21 cellular contexts compared by ENCODE assay signal in the genomic region with DNA sequence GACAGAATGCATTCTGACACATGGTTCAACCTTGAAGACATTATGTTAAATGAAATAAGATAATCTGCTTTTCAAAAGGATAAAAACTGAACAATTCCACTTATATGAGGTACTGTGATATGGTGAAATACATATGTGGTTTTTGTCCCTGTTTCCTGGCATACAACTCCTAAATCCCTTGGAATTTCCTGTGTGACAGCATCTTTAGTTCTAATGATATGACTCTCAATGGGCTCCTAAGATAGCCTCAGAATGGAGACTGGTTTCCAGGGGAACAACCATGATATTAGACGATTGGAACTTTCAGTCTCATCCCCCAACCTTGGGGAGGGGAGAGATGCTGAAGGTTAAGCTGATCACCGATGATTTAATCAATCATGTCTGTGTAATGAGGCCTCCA. TPM values are rescaled to one million over a fixed set of nuclear protein-coding genes. Genes with fewer than 3 reads are reported as not detected.
DNase-seq lines count a peak whose midpoint lies in the region; ATAC-seq and TF ChIP-seq lines count a peak whose summit lies in the region.
"Had no signal": no experiment of that assay in that cellular context is flagged by ENCODE, and none has a peak within 500 bp of the region (broad histone marks: within the 10 kb centered on the region; RNA-seq: fewer than 3 reads in every experiment).

No MANE protein-coding gene starts in this region.

- H3K27ac Mint-ChIP-seq in HFFc6: peak overlapping the region; percentile 96
- H3K27ac Mint-ChIP-seq: IgD-negative memory B cell had no signal

- H3K4me3 ChIP-seq in AG09309 (ENCODE audit: control insufficient read depth, low read depth, low read length) (no peak overlapping the region), cardiac fibroblast (replicated peaks in 1 of 2; ENCODE audit: low read depth in 2 of 2, low read length in 2 of 2) (no peak overlapping the region)
- H3K4me3 ChIP-seq: ascending aorta, suprapubic skin had no signal

- peaks cover 38% of the 10 kb centered on the region for H3K36me3 Mint-ChIP-seq in HFFc6 (ENCODE audit: low read depth)

- H3K4me3 Mint-ChIP-seq in HFFc6: peak overlapping the region; percentile 52
- H3K4me3 Mint-ChIP-seq: IgD-negative memory B cell had no signal

- no peaks in the 10 kb centered on the region for H3K9me3 Mint-ChIP-seq in HFFc6
- H3K9me3 Mint-ChIP-seq: IgD-negative memory B cell had no signal

- ATAC-seq in GM18907 (IDR thresholded peaks at IDR 0.05; ENCODE audit: unreplicated experiment): no peak

- H3K27me3 Mint-ChIP-seq in HFFc6 (ENCODE audit: insufficient read depth): no peaks in the 10 kb centered on the region
- H3K27me3 Mint-ChIP-seq: IgD-negative memory B cell had no signal

- DNase-seq in AG09309 (ENCODE audit: low read depth) (peak; percentile 11), HFFc6 (peak; percentile 67), cardiac fibroblast (ENCODE audit: low read depth in 2 of 2) (peak; percentile 33 to 71), kidney tubule cell (ENCODE audit: low spot score) (peak; percentile 13), mesenteric fat pad (ENCODE audit: low spot score) (no peak)
- no peak for DNase-seq in activated CD4-positive, CD25-positive, alpha-beta regulatory T cell (lab: John Stamatoyannopoulos, UW)
- DNase-seq in central memory CD4-positive, alpha-beta T cell: no peak
- DNase-seq: activated CD4-positive, alpha-beta T cell treated with anti-CD3 and anti-CD28 coated beads, Interleukin-2, amount 50 U/mL, for 48 hours; activated naive CD4-positive, alpha-beta T cell; Caco-2; midbrain; NCI-H1694 treated with DMSO at 0.1 percent for 48 hours; NCI-H748 treated with DMSO at 0.1 percent for 48 hours; SHP77 treated with DMSO at 0.1 percent for 48 hours; stimulated activated CD4-positive, alpha-beta T cell treated with anti-CD3 and anti-CD28 coated beads, Interleukin-12 subunit alpha, Interleukin-12 subunit beta, amount 100 ng/mL, for 4 hours; T-helper 2 cell; WERI-Rb-1 had no signal

- H3K4me1 Mint-ChIP-seq in HFFc6 (ENCODE audit: low read depth): peaks cover 39% of the 10 kb centered on the region
- H3K4me1 Mint-ChIP-seq: IgD-negative memory B cell had no signal

- TF ChIP-seq CTCF in AG09309 (IDR thresholded peaks at IDR 0.05; ENCODE audit: control insufficient read depth, insufficient read depth, low read depth, low read length, missing control alignments) (no peak), HFFc6 (IDR thresholded peaks at IDR 0.05) (no peak), cardiac fibroblast (IDR thresholded peaks at IDR 0.05; ENCODE audit: low read depth, low read length) (no peak)

RNA-seq across cellular contexts. Expression of gene PHLPP2, which starts 37.7 kb away (rescaled TPM):
- total RNA-seq in HFFc6 (2021; fragmentation: NEBNext Ultra II Directional; extraction: Animal tissue kit (Norgen Biotek cat#: 25700)): 10 to 100 TPM; 11.5 to 14.4 (median 12.9) TPM
- total RNA-seq in mesenteric fat pad: 16.5 TPM

RNA-seq across cellular contexts. Expression of gene AP1G1, which starts 46.4 kb away (rescaled TPM):
- 100 to 1,000 TPM in 5 of 6 experiments, 10 to 100 TPM in 1; 87.5 to 115 (median 106) TPM for total RNA-seq in HFFc6 (2021; fragmentation: NEBNext Ultra II Directional; extraction: Animal tissue kit (Norgen Biotek cat#: 25700))
- 95.8 TPM for total RNA-seq in mesenteric fat pad

Comparison
In these comparisons a context has a peak if more than half of its experiments do, and no peak if none do; other contexts are left out.
1. DNase-seq: peak in AG09309 (single experiment), HFFc6 (single experiment), cardiac fibroblast (2 of 2) and kidney tubule cell (single experiment); none in activated CD4-positive, CD25-positive, alpha-beta regulatory T cell (0 of 4), central memory CD4-positive, alpha-beta T cell (single experiment) and mesenteric fat pad (single experiment).